In genomic region chr1:119367332-119368124, GRCh38 we compare ENCODE assay signal across 8 cellular contexts. TPM values are rescaled to one million over a fixed set of nuclear protein-coding genes. Genes with fewer than 3 reads are reported as not detected.
DNase-seq lines count a peak whose midpoint lies in the region; ATAC-seq and TF ChIP-seq lines count a peak whose summit lies in the region.

No MANE protein-coding gene starts in this region.

- no peaks in the 10 kb centered on the region for H3K9me3 ChIP-seq in cardiac muscle cell (ENCODE audit: low read depth)

- H3K27me3 ChIP-seq in cardiac muscle cell, result peaks cover 3% of the 10 kb centered on the region

- peaks cover 3% of the 10 kb centered on the region for H3K27me3 Mint-ChIP-seq in nephron progenitor cell (ENCODE audit: low read depth, poor library complexity)

- peaks cover 12% of the 10 kb centered on the region for H3K4me1 Mint-ChIP-seq in nephron progenitor cell

- H3K9me3 Mint-ChIP-seq in nephron progenitor cell, result no peaks in the 10 kb centered on the region

- peak; percentile 44 to 64 for DNase-seq in cardiac muscle cell (ENCODE audit: low read depth in 1 of 2, low spot score in 1 of 2)
- DNase-seq in cardiac septum (ENCODE audit: low spot score), result no peak
- peak; percentile 27 for DNase-seq in NCI-H446 treated with DMSO at 0.1 percent for 48 hours (lab: John Stamatoyannopoulos, UW)
- DNase-seq in dermis microvascular lymphatic vessel endothelial cell (ENCODE audit: low read depth in 2 of 2), result peak; percentile 12 to 44
- peak; percentile 12 for DNase-seq in nephron progenitor cell
- DNase-seq in stimulated activated CD4-positive, alpha-beta T cell treated with anti-CD3 and anti-CD28 coated beads, Interleukin-2, amount 100 ng/mL, for 48 hours, result no peak

- H3K4me3 Mint-ChIP-seq in nephron progenitor cell, result no peak overlapping the region

- H3K27ac ChIP-seq in cardiac muscle cell, result no peak overlapping the region

- H3K27ac Mint-ChIP-seq in nephron progenitor cell, result no peak overlapping the region

- no peaks in the 10 kb centered on the region for H3K36me3 ChIP-seq in cardiac muscle cell

- intact Hi-C loops in cardiac septum (cut with DNase I), result loop anchor here (5.0 kb wide), 2 partner anchors 80 to 1215 kb away; no protein-coding TSS in a partner anchor

- H3K36me3 Mint-ChIP-seq in nephron progenitor cell (ENCODE audit: low read depth), result no peaks in the 10 kb centered on the region

- TF ChIP-seq CTCF in cardiac muscle cell (IDR thresholded peaks at IDR 0.05; ENCODE audit: low read depth, low read length) (peak; percentile 97), nephron progenitor cell (IDR thresholded peaks at IDR 0.05) (peak; percentile 98)

- H3K4me1 ChIP-seq in cardiac muscle cell (ENCODE audit: low read depth), result no peaks in the 10 kb centered on the region

- no peak for ATAC-seq in GM19328 (IDR thresholded peaks at IDR 0.05; ENCODE audit: unreplicated experiment)
- ATAC-seq in GM21786 (IDR thresholded peaks at IDR 0.05; ENCODE audit: unreplicated experiment), result no peak

- H3K4me3 ChIP-seq in cardiac muscle cell, result no peak overlapping the region

RNA-seq across cellular contexts. Expression of gene HAO2, which starts 1.1 kb away (rescaled TPM):
- not detected in 2 replicates for total RNA-seq in cardiac muscle cell
- not detected in 2 replicates for polyA plus RNA-seq in cardiac muscle cell
- total RNA-seq in cardiac septum, result not detected
- total RNA-seq in dermis microvascular lymphatic vessel endothelial cell, result under 0.01 TPM in 1 of 2 replicates, not detected in the other

RNA-seq across cellular contexts. Expression of gene HSD3B2, which starts 47.4 kb away (rescaled TPM):
- total RNA-seq in cardiac muscle cell (0.07 and 0.42 TPM in 2 replicates), cardiac septum (not detected), dermis microvascular lymphatic vessel endothelial cell (not detected in 2 replicates)
- not detected in 2 replicates for polyA plus RNA-seq in cardiac muscle cell

Comparison
In these comparisons a context has a peak if more than half of its experiments do, and no peak if none do; other contexts are left out.
1. DNase-seq: peak in cardiac muscle cell (2 of 2), NCI-H446 treated with DMSO at 0.1 percent for 48 hours (single experiment), dermis microvascular lymphatic vessel endothelial cell (2 of 2) and nephron progenitor cell (single experiment); none in cardiac septum (single experiment) and stimulated activated CD4-positive, alpha-beta T cell treated with anti-CD3 and anti-CD28 coated beads, Interleukin-2, amount 100 ng/mL, for 48 hours (0 of 2).